Comparison of ENCODE assay signal across 14 cellular contexts in genomic region chr4:180953572-180953971, GRCh38.
A peak's percentile ranks its signal among the peaks of the same experiment; 100 is the strongest.
DNase-seq lines count a peak whose midpoint lies in the region; ATAC-seq and TF ChIP-seq lines count a peak whose summit lies in the region.
"Had no signal": no experiment of that assay in that cellular context is flagged by ENCODE, and none has a peak within 500 bp of the region (broad histone marks: within the 10 kb centered on the region; RNA-seq: fewer than 3 reads in every experiment).

No MANE protein-coding gene starts in this region.

- H3K9me3 ChIP-seq in MM.1S (replicated peaks; ENCODE audit: insufficient read depth, low read length): no peaks in the 10 kb centered on the region
- H3K9me3 ChIP-seq in mammary epithelial cell (replicated peaks; ENCODE audit: insufficient read depth, low read length): no peaks in the 10 kb centered on the region
- H3K9me3 ChIP-seq in neural progenitor cell (ENCODE audit: low read depth): no peaks in the 10 kb centered on the region

- CTCF ChIA-PET in mammary epithelial cell (lab: Charles Lee; ENCODE audit: low non-redundant PET): interaction anchor here (0.6 kb wide), 1 partner anchor 370 kb away, joined by 3 read pairs; no protein-coding TSS in a partner anchor

- H3K4me2 ChIP-seq in MM.1S (ENCODE audit: low read depth, low read length) (no peak overlapping the region), mammary epithelial cell (ENCODE audit: insufficient read depth, low read depth, low read length) (no peak overlapping the region), neural progenitor cell (no peak overlapping the region)

- no peaks in the 10 kb centered on the region for H3F3A ChIP-seq in MM.1S (ENCODE audit: insufficient read depth, low read length)
- no peaks in the 10 kb centered on the region for H3F3A ChIP-seq in neural progenitor cell (ENCODE audit: low read depth)

- 88% methylated on average over 4 of the region's 4 CpGs for WGBS in mammary epithelial cell (ENCODE audit: low coverage, missing lambda C conversion rate)

- no peaks in the 10 kb centered on the region for H3K27me3 Mint-ChIP-seq in neural progenitor cell (ENCODE audit: insufficient read depth, low read depth)

- no peak overlapping the region for H2AFZ ChIP-seq in MM.1S (ENCODE audit: low read length)
- no peak overlapping the region for H2AFZ ChIP-seq in mammary epithelial cell (ENCODE audit: low read depth, low read length)
- H2AFZ ChIP-seq in neural progenitor cell (replicated peaks): no peak overlapping the region

- H3K4me1 Mint-ChIP-seq in neural progenitor cell: no peaks in the 10 kb centered on the region

- no peak overlapping the region for H3K27ac ChIP-seq in MM.1S (ENCODE audit: low read length)
- no peak overlapping the region for H3K27ac ChIP-seq in mammary epithelial cell (ENCODE audit: insufficient read depth, low read depth, low read length)
- H3K27ac ChIP-seq in neural progenitor cell: no peak overlapping the region
- H3K27ac ChIP-seq: SK-N-MC had no signal

- in situ Hi-C loops in mammary epithelial cell (cut with MboI; ENCODE audit: low sequenced_read_pairs in 2 of 2): loop anchor here (25.0 kb wide), 2 partner anchors 116 to 291 kb away; no protein-coding TSS in a partner anchor
- in situ Hi-C loops in GM13976 (cut with MboI; ENCODE audit: low sequenced_read_pairs, unreplicated experiment): no loop called here

- H3K9ac ChIP-seq in MM.1S (ENCODE audit: low read length): no peak overlapping the region
- no peak overlapping the region for H3K9ac ChIP-seq in mammary epithelial cell (ENCODE audit: insufficient read depth, low read length)
- no peak overlapping the region for H3K9ac ChIP-seq in neural progenitor cell

- H3K4me1 ChIP-seq in MM.1S (ENCODE audit: low read length) (no peaks in the 10 kb centered on the region), mammary epithelial cell (ENCODE audit: insufficient read depth, low read length) (peaks cover 22% of the 10 kb centered on the region), neural progenitor cell (no peaks in the 10 kb centered on the region)

- no TSS peak for BruUV-seq in mammary epithelial cell (replicated peaks; lab: Mats Ljungman, UMichigan)

- H3K27me3 ChIP-seq in MM.1S (replicated peaks; ENCODE audit: insufficient read depth, low read length): no peaks in the 10 kb centered on the region
- H3K27me3 ChIP-seq in mammary epithelial cell (ENCODE audit: insufficient read depth, low read length): no peaks in the 10 kb centered on the region
- no peaks in the 10 kb centered on the region for H3K27me3 ChIP-seq in neural progenitor cell

- no peak overlapping the region for H3K4me3 ChIP-seq in MM.1S (ENCODE audit: low read length)
- H3K4me3 ChIP-seq in mammary epithelial cell (replicated peaks in 1 of 3; ENCODE audit: insufficient read depth in 1 of 3, low read depth in 2 of 3, low read length in 3 of 3): no peak overlapping the region
- no peak overlapping the region for H3K4me3 ChIP-seq in neural progenitor cell
- H3K4me3 ChIP-seq: lung, SK-N-MC had no signal

- no peaks in the 10 kb centered on the region for H3K79me2 ChIP-seq in MM.1S (ENCODE audit: low read length)
- H3K79me2 ChIP-seq in mammary epithelial cell (ENCODE audit: insufficient read depth, low read length): no peaks in the 10 kb centered on the region
- H3K79me2 ChIP-seq in neural progenitor cell (ENCODE audit: low read depth): no peaks in the 10 kb centered on the region

- dilution Hi-C loops in mammary epithelial cell (cut with HindIII; ENCODE audit: low sequenced_read_pairs): no loop called here

- 0 out of 2 replicates have a peak, but pooled peaks have one; percentile 16 for TF ChIP-seq CTCF in MM.1S (IDR thresholded peaks at IDR 0.05; ENCODE audit: low read length)
- TF ChIP-seq CTCF in mammary epithelial cell (conservative IDR thresholded peaks at IDR 0.05 in 1 of 2, IDR thresholded peaks at IDR 0.05 in 1 of 2; ENCODE audit: extremely low read depth in 1 of 2, insufficient read depth in 1 of 2, low read depth in 1 of 2, low read length in 2 of 2): peak; percentile 29
- peak; percentile 55 for TF ChIP-seq CTCF in neural progenitor cell (IDR thresholded peaks at IDR 0.05)
- no peak for TF ChIP-seq CTCF in GM13976 (IDR thresholded peaks at IDR 0.05; ENCODE audit: borderline replicate concordance, control extremely low read depth, extremely low read depth, insufficient read depth, missing control alignments)

- no peaks in the 10 kb centered on the region for H3K9me3 Mint-ChIP-seq in neural progenitor cell

- no peak overlapping the region for H3K27ac Mint-ChIP-seq in neural progenitor cell
- H3K27ac Mint-ChIP-seq: activated naive CD4-positive, alpha-beta T cell treated with anti-CD3 and anti-CD28 coated beads, Interleukin-2, amount 50 U/mL, for 72 hours had no signal

- H3K36me3 Mint-ChIP-seq in neural progenitor cell: no peaks in the 10 kb centered on the region
- H3K36me3 Mint-ChIP-seq: activated naive CD4-positive, alpha-beta T cell treated with anti-CD3 and anti-CD28 coated beads, Interleukin-2, amount 50 U/mL, for 72 hours had no signal

- H4K20me1 ChIP-seq in MM.1S (ENCODE audit: insufficient read depth, low read length) (no peaks in the 10 kb centered on the region), mammary epithelial cell (ENCODE audit: insufficient read depth, low read length) (no peaks in the 10 kb centered on the region), neural progenitor cell (ENCODE audit: low read depth) (no peaks in the 10 kb centered on the region)

- H3K36me3 ChIP-seq in MM.1S (replicated peaks; ENCODE audit: insufficient read depth, low read length) (no peaks in the 10 kb centered on the region), mammary epithelial cell (ENCODE audit: insufficient read depth, low read length) (no peaks in the 10 kb centered on the region), neural progenitor cell (no peaks in the 10 kb centered on the region)

- H3K4me3 Mint-ChIP-seq in neural progenitor cell: no peak overlapping the region

- no peaks in the 10 kb centered on the region for H3K9me2 ChIP-seq in MM.1S (replicated peaks; ENCODE audit: insufficient read depth, low read length)

- DNase-seq in ELF-1 (ENCODE audit: low read depth, low spot score) (peak; percentile 8), MM.1S (no peak), mammary epithelial cell (no peak), neural progenitor cell (ENCODE audit: low spot score) (peak; percentile 34), NCI-H1436 (lab: John Stamatoyannopoulos, UW) (no peak), GM13976 (ENCODE audit: low spot score) (no peak)
- DNase-seq: hypothalamus, NCI-H1930, NCI-H774, small intestine had no signal

- intact Hi-C loops in mammary epithelial cell (cut with micrococcal nuclease): no loop called here

- ATAC-seq in HG03045 (IDR thresholded peaks at IDR 0.05; ENCODE audit: unreplicated experiment): no peak
- ATAC-seq: activated naive CD4-positive, alpha-beta T cell treated with anti-CD3 and anti-CD28 coated beads, Interleukin-2, amount 50 U/mL, for 72 hours had no signal

Comparison
In these comparisons a context has a peak if more than half of its experiments do, and no peak if none do; other contexts are left out.
1. DNase-seq: peak in ELF-1 (single experiment) and neural progenitor cell (single experiment); none in MM.1S (single experiment), mammary epithelial cell (single experiment), NCI-H1436 (single experiment) and GM13976 (single experiment).